In genomic region chr4:102168580-102168979, GRCh38 we compare ENCODE assay signal across 1 cellular context.
TF ChIP-seq lines count a peak whose summit lies in the region.

No MANE protein-coding gene starts in this region.

TF ChIP-seq in Ishikawa, 13 proteins besides CTCF, POLR2A, EP300 and RAD21 (continued from another document):
- TF ChIP-seq REST (IDR thresholded peaks at IDR 0.05; ENCODE audit: low read depth) (no peak), YY1 (IDR thresholded peaks at IDR 0.05; ENCODE audit: low read depth) (no peak), NFIC (IDR thresholded peaks at IDR 0.05) (peak; percentile 83), ZBTB7A (IDR thresholded peaks at IDR 0.05; ENCODE audit: low read depth) (peak; percentile 33; the same call in 1 of the 2 replicates), CEBPB (IDR thresholded peaks at IDR 0.05) (no peak), USF1 (IDR thresholded peaks at IDR 0.05) (no peak), TAF1 (IDR thresholded peaks at IDR 0.05; ENCODE audit: low read depth) (no peak), EGR1 (IDR thresholded peaks at IDR 0.05) (peak; percentile 80)
